In the genomic region with DNA sequence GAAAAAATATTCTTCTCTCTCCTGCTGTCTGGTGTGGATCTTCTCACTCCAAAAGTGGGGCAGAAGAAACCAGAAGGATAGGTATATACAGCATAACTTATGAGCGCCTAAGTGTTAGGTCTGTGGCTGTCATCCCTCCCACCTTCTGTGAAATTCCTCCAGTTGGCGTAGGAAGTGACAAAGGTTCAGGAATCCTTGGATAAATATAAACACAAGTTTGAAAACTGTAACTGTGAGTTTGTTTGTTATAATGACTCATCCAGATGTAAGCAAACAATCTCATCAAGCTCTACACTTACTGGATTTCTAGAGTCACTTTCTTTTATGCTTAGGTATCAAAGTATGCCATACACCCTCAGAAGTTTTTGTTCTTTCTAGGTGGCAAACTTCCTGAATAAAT, we compare ENCODE assay signal across 1 cellular context.
TF ChIP-seq lines count a peak whose summit lies in the region.

No MANE protein-coding gene starts in this region.

TF ChIP-seq in endothelial cell of umbilical vein, 7 proteins besides CTCF, POLR2A, EP300 and RAD21 (continued from another document):
- TF ChIP-seq JUN (IDR thresholded peaks at IDR 0.05; ENCODE audit: borderline replicate concordance, insufficient read depth, insufficient read length, low read depth) = peak; percentile 72
